ENCODE assay signal across 8 cellular contexts in the genomic region with DNA sequence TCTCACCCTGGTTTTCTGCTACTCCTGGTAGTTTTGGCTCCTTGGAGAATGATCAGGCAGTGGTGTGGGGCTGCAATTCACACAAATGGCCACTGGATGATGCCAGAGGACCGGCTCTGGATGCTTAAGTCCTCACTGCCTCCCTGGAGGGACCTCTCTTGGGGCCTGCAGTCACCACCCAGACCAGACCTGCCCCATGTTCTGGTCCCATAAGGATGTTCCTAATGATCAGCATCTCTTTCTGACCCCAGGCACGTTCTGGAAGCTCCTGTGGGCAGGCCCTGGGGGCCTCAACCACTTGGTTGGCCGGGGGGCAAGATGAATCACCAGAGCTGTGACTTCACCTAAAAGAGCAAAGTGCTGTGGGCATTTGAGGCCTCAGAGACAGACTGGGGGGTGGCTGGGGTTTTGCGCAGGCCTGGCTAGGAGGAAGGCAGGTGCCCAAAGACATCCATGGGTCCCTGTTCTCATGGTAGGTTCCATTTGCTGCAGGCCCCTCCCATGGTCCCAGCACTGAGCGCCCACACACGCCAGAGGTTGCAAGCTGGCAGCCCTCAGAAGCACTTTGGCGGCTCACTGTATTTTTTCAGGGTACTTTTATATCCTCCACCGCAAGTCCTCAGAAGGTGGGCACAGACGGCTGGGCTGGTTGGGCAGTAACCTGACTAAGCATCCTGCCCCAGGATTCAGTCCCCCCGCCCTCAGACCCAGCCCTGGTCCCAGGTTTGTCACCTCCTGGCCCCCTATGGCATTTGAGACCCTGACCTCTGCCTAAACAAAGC. TPM values are rescaled to one million over a fixed set of nuclear protein-coding genes. Genes with fewer than 3 reads are reported as not detected.
DNase-seq lines count a peak whose midpoint lies in the region; ATAC-seq and TF ChIP-seq lines count a peak whose summit lies in the region.

No MANE protein-coding gene starts in this region.

- H3K36me3 Mint-ChIP-seq in activated CD4-positive, alpha-beta T cell treated with anti-CD3 and anti-CD28 coated beads for 36 hours (ENCODE audit: low read depth): no peaks in the 10 kb centered on the region

- ATAC-seq in activated CD4-positive, alpha-beta T cell treated with anti-CD3 and anti-CD28 coated beads for 36 hours: peak; percentile 86
- ATAC-seq in left lobe of liver: peak; percentile 95
- no peak for ATAC-seq in GM21825 (IDR thresholded peaks at IDR 0.05; ENCODE audit: unreplicated experiment)

- peaks cover 2% of the 10 kb centered on the region for H3K27me3 Mint-ChIP-seq in activated CD4-positive, alpha-beta T cell treated with anti-CD3 and anti-CD28 coated beads for 36 hours

- no peak overlapping the region for H3K4me3 Mint-ChIP-seq in activated CD4-positive, alpha-beta T cell treated with anti-CD3 and anti-CD28 coated beads for 36 hours

- CTCF ChIA-PET in activated CD4-positive, alpha-beta T cell treated with anti-CD3 and anti-CD28 coated beads for 36 hours (lab: Charles Lee): interaction anchor here (0.6 to 3.4 kb wide), 13 partner anchors 13 to 402 kb away, joined by 3 to 58 read pairs (median 5); a partner anchor contains a TSS

- peak; percentile 95 for DNase-seq in Ammon's horn (ENCODE audit: low spot score)
- peak; percentile 60 for DNase-seq in HCEC 1CT
- peak; percentile 67 for DNase-seq in NCI-H510A (lab: John Stamatoyannopoulos, UW)
- DNase-seq in activated CD4-positive, alpha-beta T cell treated with anti-CD3 and anti-CD28 coated beads for 36 hours: peak; percentile 82
- peak; percentile 93 for DNase-seq in choroid plexus epithelial cell (ENCODE audit: low read depth)
- peak; percentile 78 for DNase-seq in left lobe of liver (ENCODE audit: low spot score)
- peak; percentile 71 for DNase-seq in stimulated activated CD4-positive, alpha-beta T cell treated with anti-CD3 and anti-CD28 coated beads, Interleukin-4, amount 100 ng/mL, for 24 hours

- peak; percentile 100 for TF ChIP-seq CTCF in choroid plexus epithelial cell (conservative IDR thresholded peaks at IDR 0.05; ENCODE audit: low read depth, low read length)

- POLR2A ChIA-PET in activated CD4-positive, alpha-beta T cell treated with anti-CD3 and anti-CD28 coated beads for 36 hours (lab: Charles Lee): interaction anchor here (0.6 kb wide), 1 partner anchor 116 kb away, joined by 9 read pairs; no protein-coding TSS in a partner anchor

- no peak overlapping the region for H3K27ac Mint-ChIP-seq in activated CD4-positive, alpha-beta T cell treated with anti-CD3 and anti-CD28 coated beads for 36 hours

- H3K9me3 Mint-ChIP-seq in activated CD4-positive, alpha-beta T cell treated with anti-CD3 and anti-CD28 coated beads for 36 hours (ENCODE audit: low read depth): peaks cover 6% of the 10 kb centered on the region

- no peak overlapping the region for H3K4me3 ChIP-seq in choroid plexus epithelial cell (ENCODE audit: low read depth, low read length)

- intact Hi-C loops in activated CD4-positive, alpha-beta T cell treated with anti-CD3 and anti-CD28 coated beads for 36 hours (cut with DNase I, micrococcal nuclease): loop anchor here (1.0 to 10.0 kb wide), 7 partner anchors 84 to 668 kb away; a partner anchor contains a TSS

- H3K4me1 Mint-ChIP-seq in activated CD4-positive, alpha-beta T cell treated with anti-CD3 and anti-CD28 coated beads for 36 hours: no peaks in the 10 kb centered on the region

RNA-seq across cellular contexts. Expression of a gene that starts 53.2 kb away (rescaled TPM):
- total RNA-seq in activated CD4-positive, alpha-beta T cell treated with anti-CD3 and anti-CD28 coated beads for 36 hours: 1 to 10 TPM; 4.3 to 5.4 TPM
- 1.6 TPM for total RNA-seq in left lobe of liver
